ENCODE assay signal across 16 cellular contexts in the genomic region with DNA sequence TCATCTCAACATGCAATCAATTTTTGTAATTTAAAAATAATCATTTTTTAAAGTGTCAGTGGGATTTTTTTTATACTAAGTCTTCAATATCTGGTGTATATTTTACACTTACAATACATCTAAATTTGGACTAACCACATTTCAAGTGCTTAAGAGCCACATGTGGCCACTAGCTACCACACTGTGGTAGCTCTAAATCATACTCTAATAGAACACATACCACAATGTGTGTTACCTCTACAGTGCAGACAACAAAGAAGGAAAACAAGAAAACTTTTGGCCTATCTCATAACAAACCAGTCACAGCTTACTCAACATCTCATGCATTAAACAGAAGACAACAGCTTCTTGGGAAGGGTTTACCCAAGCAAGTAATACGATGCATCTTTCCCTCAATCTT. TPM values are rescaled to one million over a fixed set of nuclear protein-coding genes. Genes with fewer than 3 reads are reported as not detected.
A peak's percentile ranks its signal among the peaks of the same experiment; 100 is the strongest.
DNase-seq lines count a peak whose midpoint lies in the region; ATAC-seq and TF ChIP-seq lines count a peak whose summit lies in the region.
"Had no signal": no experiment of that assay in that cellular context is flagged by ENCODE, and none has a peak within 500 bp of the region (broad histone marks: within the 10 kb centered on the region; RNA-seq: fewer than 3 reads in every experiment).

No MANE protein-coding gene starts in this region.

- H3K27ac ChIP-seq in tibial artery, result no peak overlapping the region
- H3K27ac ChIP-seq: GM23248, heart left ventricle had no signal

- peaks cover 0 to 5% of the 10 kb centered on the region in 2 donors for H3K9me3 Mint-ChIP-seq in activated T-cell treated with anti-CD3 and anti-CD28 coated beads, Interleukin-2, amount 50 U/mL, for 72 hours
- H3K9me3 Mint-ChIP-seq in activated T-cell treated with anti-CD3 and anti-CD28 coated beads, Interleukin-2, amount 50 U/mL, for 24 hours, result peaks cover 18% of the 10 kb centered on the region
- H3K9me3 Mint-ChIP-seq in stimulated activated naive CD8-positive, alpha-beta T cell treated with anti-CD3 and anti-CD28 coated beads, Interleukin-15, amount 100 ng/mL, for 72 hours, result peaks cover 17 to 18% of the 10 kb centered on the region in 2 donors

- DNase-seq in activated T-cell treated with anti-CD3 and anti-CD28 coated beads, Interleukin-2, amount 50 U/mL, for 72 hours, result no peak
- no peak for DNase-seq in activated T-cell treated with anti-CD3 and anti-CD28 coated beads, Interleukin-2, amount 50 U/mL, for 24 hours
- no peak for DNase-seq in stimulated activated naive CD8-positive, alpha-beta T cell treated with anti-CD3 and anti-CD28 coated beads, Interleukin-15, amount 100 ng/mL, for 72 hours
- DNase-seq in tibial artery (no peak), NCI-H345 treated with DMSO at 0.1 percent for 48 hours (lab: John Stamatoyannopoulos, UW; ENCODE audit: unreplicated experiment) (no peak)
- DNase-seq: 8988T; activated CD4-positive, alpha-beta T cell treated with anti-CD3 and anti-CD28 coated beads for 48 hours; GM23248; heart left ventricle; trophoblast cell had no signal

- H3K4me3 Mint-ChIP-seq in activated T-cell treated with anti-CD3 and anti-CD28 coated beads, Interleukin-2, amount 50 U/mL, for 72 hours, result no peak overlapping the region
- no peak overlapping the region for H3K4me3 Mint-ChIP-seq in activated T-cell treated with anti-CD3 and anti-CD28 coated beads, Interleukin-2, amount 50 U/mL, for 24 hours
- H3K4me3 Mint-ChIP-seq in stimulated activated naive CD8-positive, alpha-beta T cell treated with anti-CD3 and anti-CD28 coated beads, Interleukin-15, amount 100 ng/mL, for 72 hours, result no peak overlapping the region
- H3K4me3 Mint-ChIP-seq: brain, nephron had no signal

- H3K36me3 ChIP-seq in tibial artery, result peaks cover 25 to 28% (median 26%) of the 10 kb centered on the region in 3 donors

- intact Hi-C loops in tibial artery (cut with DNase I; ENCODE audit: low total_unique reads), result no loop called here

- no peaks in the 10 kb centered on the region for H3K27me3 Mint-ChIP-seq in activated T-cell treated with anti-CD3 and anti-CD28 coated beads, Interleukin-2, amount 50 U/mL, for 72 hours (ENCODE audit: low read depth)
- no peaks in the 10 kb centered on the region for H3K27me3 Mint-ChIP-seq in activated T-cell treated with anti-CD3 and anti-CD28 coated beads, Interleukin-2, amount 50 U/mL, for 24 hours
- no peaks in the 10 kb centered on the region for H3K27me3 Mint-ChIP-seq in stimulated activated naive CD8-positive, alpha-beta T cell treated with anti-CD3 and anti-CD28 coated beads, Interleukin-15, amount 100 ng/mL, for 72 hours

- H3K36me3 Mint-ChIP-seq in activated T-cell treated with anti-CD3 and anti-CD28 coated beads, Interleukin-2, amount 50 U/mL, for 72 hours (ENCODE audit: insufficient read depth in 2 of 2), result peaks cover 18 to 33% of the 10 kb centered on the region in 2 donors
- peaks cover 66% of the 10 kb centered on the region for H3K36me3 Mint-ChIP-seq in activated T-cell treated with anti-CD3 and anti-CD28 coated beads, Interleukin-2, amount 50 U/mL, for 24 hours (ENCODE audit: low read depth)

- H3K27me3 ChIP-seq in tibial artery, result no peaks in the 10 kb centered on the region
- H3K27me3 ChIP-seq: heart left ventricle had no signal

- H3K4me1 Mint-ChIP-seq in activated T-cell treated with anti-CD3 and anti-CD28 coated beads, Interleukin-2, amount 50 U/mL, for 72 hours (ENCODE audit: low read depth), result peaks cover 38% of the 10 kb centered on the region
- peaks cover 54% of the 10 kb centered on the region for H3K4me1 Mint-ChIP-seq in activated T-cell treated with anti-CD3 and anti-CD28 coated beads, Interleukin-2, amount 50 U/mL, for 24 hours (ENCODE audit: low read depth)
- peaks cover 44% of the 10 kb centered on the region for H3K4me1 Mint-ChIP-seq in stimulated activated naive CD8-positive, alpha-beta T cell treated with anti-CD3 and anti-CD28 coated beads, Interleukin-15, amount 100 ng/mL, for 72 hours
- H3K4me1 Mint-ChIP-seq: nephron had no signal

- no peak overlapping the region for H3K4me3 ChIP-seq in tibial artery
- H3K4me3 ChIP-seq: GM23248, heart left ventricle had no signal

- H3K4me1 ChIP-seq in tibial artery, result no peaks in the 10 kb centered on the region

- TF ChIP-seq CTCF in tibial artery (IDR thresholded peaks at IDR 0.05), result no peak

- peaks cover 0 to 14% (median 12%) of the 10 kb centered on the region in 3 donors for H3K9me3 ChIP-seq in tibial artery

- no peak for ATAC-seq in activated T-cell treated with anti-CD3 and anti-CD28 coated beads, Interleukin-2, amount 50 U/mL, for 72 hours (replicated peaks in 1 of 2)
- ATAC-seq in GM21723 (IDR thresholded peaks at IDR 0.05; ENCODE audit: unreplicated experiment) (peak; percentile 57), HG03457 (IDR thresholded peaks at IDR 0.05; ENCODE audit: unreplicated experiment) (peak; percentile 53), HG03045 (IDR thresholded peaks at IDR 0.05; ENCODE audit: unreplicated experiment) (no peak)
- peak; percentile 61 for ATAC-seq in stimulated activated naive CD8-positive, alpha-beta T cell treated with anti-CD3 and anti-CD28 coated beads, Interleukin-15, amount 100 ng/mL, for 72 hours
- ATAC-seq: heart left ventricle, sciatic nerve had no signal

- peak overlapping the region; percentile 39 for H3K27ac Mint-ChIP-seq in activated T-cell treated with anti-CD3 and anti-CD28 coated beads, Interleukin-2, amount 50 U/mL, for 72 hours
- no peak overlapping the region for H3K27ac Mint-ChIP-seq in activated T-cell treated with anti-CD3 and anti-CD28 coated beads, Interleukin-2, amount 50 U/mL, for 24 hours
- H3K27ac Mint-ChIP-seq in stimulated activated naive CD8-positive, alpha-beta T cell treated with anti-CD3 and anti-CD28 coated beads, Interleukin-15, amount 100 ng/mL, for 72 hours, result no peak overlapping the region
- H3K27ac Mint-ChIP-seq: brain, nephron had no signal

RNA-seq across cellular contexts. Expression of a gene that starts 24.5 kb away (rescaled TPM):
- total RNA-seq in activated T-cell treated with anti-CD3 and anti-CD28 coated beads, Interleukin-2, amount 50 U/mL, for 72 hours, result 10 to 100 TPM; 20.9 to 23.4 TPM

RNA-seq across cellular contexts. Expression of a gene that starts 24.6 kb away (rescaled TPM):
- total RNA-seq in activated T-cell treated with anti-CD3 and anti-CD28 coated beads, Interleukin-2, amount 50 U/mL, for 72 hours, result 1 to 10 TPM; 1.2 to 1.7 TPM

Comparison
In these comparisons a context has a peak if more than half of its experiments do, and no peak if none do; other contexts are left out.
1. ATAC-seq: peak in GM21723 (single experiment), HG03457 (single experiment) and stimulated activated naive CD8-positive, alpha-beta T cell treated with anti-CD3 and anti-CD28 coated beads, Interleukin-15, amount 100 ng/mL, for 72 hours (single experiment); none in activated T-cell treated with anti-CD3 and anti-CD28 coated beads, Interleukin-2, amount 50 U/mL, for 72 hours (0 of 2) and HG03045 (single experiment).